In the genomic region with DNA sequence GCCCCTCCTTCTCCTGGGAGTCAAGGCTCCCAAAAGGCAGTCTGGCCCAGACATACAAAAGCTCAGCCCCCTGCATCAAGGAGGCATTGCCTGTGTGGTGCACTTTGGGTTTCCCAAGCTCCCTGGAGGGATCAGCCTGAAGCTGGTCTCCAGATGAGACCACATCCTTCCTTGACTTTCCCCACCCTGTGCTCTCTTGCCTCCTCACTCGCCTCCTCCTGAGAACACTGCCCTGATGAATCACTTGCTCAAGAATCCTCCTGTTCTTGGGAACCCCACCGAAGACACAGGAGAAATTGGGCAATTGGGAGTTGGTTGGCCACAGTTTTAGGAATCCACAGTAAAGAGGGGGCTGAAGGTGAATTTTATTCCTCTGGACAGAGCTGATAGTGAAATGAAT, we compare ENCODE assay signal across 18 cellular contexts. TPM values are rescaled to one million over a fixed set of nuclear protein-coding genes. Genes with fewer than 3 reads are reported as not detected.
DNase-seq lines count a peak whose midpoint lies in the region; ATAC-seq and TF ChIP-seq lines count a peak whose summit lies in the region.
"Had no signal": no experiment of that assay in that cellular context is flagged by ENCODE, and none has a peak within 500 bp of the region (broad histone marks: within the 10 kb centered on the region; RNA-seq: fewer than 3 reads in every experiment).

No MANE protein-coding gene starts in this region.

- H3K36me3 ChIP-seq in neural progenitor cell (no peaks in the 10 kb centered on the region), GM23338 (ENCODE audit: insufficient read depth) (no peaks in the 10 kb centered on the region)

- H3K4me3 ChIP-seq in HL-60 (replicated peaks; ENCODE audit: insufficient read depth, low read length) (no peak overlapping the region), astrocyte of the spinal cord (ENCODE audit: low read depth, low read length) (no peak overlapping the region), neural progenitor cell (no peak overlapping the region), GM23338 (no peak overlapping the region)
- H3K4me3 ChIP-seq: coronary artery had no signal

- in situ Hi-C loops in astrocyte of the spinal cord (cut with HindIII; ENCODE audit: low sequenced_read_pairs) = no loop called here

- no peaks in the 10 kb centered on the region for H3K4me1 Mint-ChIP-seq in neural progenitor cell
- H3K4me1 Mint-ChIP-seq in type B pancreatic cell (ENCODE audit: unreplicated experiment) = peaks cover 16% of the 10 kb centered on the region
- peaks cover 11% of the 10 kb centered on the region; the same call in 2 of the 3 replicates for H3K4me1 Mint-ChIP-seq in GM23338
- H3K4me1 Mint-ChIP-seq: activated CD4-positive, alpha-beta T cell treated with anti-CD3 and anti-CD28 coated beads for 36 hours had no signal

- TF ChIP-seq CTCF in HL-60 (IDR thresholded peaks at IDR 0.05; ENCODE audit: insufficient read depth, low read length) (no peak), astrocyte of the spinal cord (IDR thresholded peaks at IDR 0.05; ENCODE audit: low read depth, low read length) (no peak), neural progenitor cell (IDR thresholded peaks at IDR 0.05) (no peak), type B pancreatic cell (conservative IDR thresholded peaks at IDR 0.05) (no peak), GM23338 (conservative IDR thresholded peaks at IDR 0.05; ENCODE audit: low read depth in 2 of 2) (no peak)

- no peaks in the 10 kb centered on the region for H3K9me3 ChIP-seq in neural progenitor cell (ENCODE audit: low read depth)

- H3K27ac Mint-ChIP-seq in neural progenitor cell = no peak overlapping the region
- H3K27ac Mint-ChIP-seq in type B pancreatic cell = no peak overlapping the region
- no peak overlapping the region for H3K27ac Mint-ChIP-seq in GM23338
- H3K27ac Mint-ChIP-seq: activated CD4-positive, alpha-beta T cell treated with anti-CD3 and anti-CD28 coated beads for 36 hours had no signal

- DNase-seq in AG20443 (ENCODE audit: low spot score) (peak; percentile 45), HL-60 (ENCODE audit: low read depth in 1 of 2, low spot score in 1 of 2) (peak in 1 of 2 experiments; percentile 21), astrocyte of the spinal cord (ENCODE audit: low read depth, low spot score) (peak; percentile 67), neural progenitor cell (ENCODE audit: low spot score) (no peak), type B pancreatic cell (ENCODE audit: extremely low spot score, unreplicated experiment) (no peak), GM23338 (ENCODE audit: low spot score) (no peak)
- DNase-seq: activated CD4-positive, alpha-beta T cell treated with anti-CD3 and anti-CD28 coated beads for 36 hours; activated T-cell treated with anti-CD3 and anti-CD28 coated beads for 4 hours; MV-4-11; NCI-H226; nucleus accumbens had no signal

- H3K9ac ChIP-seq in neural progenitor cell = no peak overlapping the region

- H3K4me3 Mint-ChIP-seq in neural progenitor cell (no peak overlapping the region), type B pancreatic cell (no peak overlapping the region), GM23338 (no peak overlapping the region)
- H3K4me3 Mint-ChIP-seq: activated CD4-positive, alpha-beta T cell treated with anti-CD3 and anti-CD28 coated beads for 36 hours; activated naive CD8-positive, alpha-beta T cell; B cell; memory B cell had no signal

- H3K79me2 ChIP-seq in neural progenitor cell (ENCODE audit: low read depth) (no peaks in the 10 kb centered on the region), GM23338 (replicated peaks; ENCODE audit: insufficient read depth) (no peaks in the 10 kb centered on the region)

- no peak overlapping the region for H3K4me2 ChIP-seq in neural progenitor cell
- no peak overlapping the region for H3K4me2 ChIP-seq in GM23338

- peaks cover 2% of the 10 kb centered on the region; the same call in 1 of the 2 replicates for H3K9me2 ChIP-seq in GM23338 (ENCODE audit: insufficient read depth)

- H3K36me3 Mint-ChIP-seq in neural progenitor cell = no peaks in the 10 kb centered on the region
- H3K36me3 Mint-ChIP-seq in type B pancreatic cell = no peaks in the 10 kb centered on the region
- no peaks in the 10 kb centered on the region for H3K36me3 Mint-ChIP-seq in GM23338 (ENCODE audit: low read depth)
- H3K36me3 Mint-ChIP-seq: activated naive CD8-positive, alpha-beta T cell; memory B cell had no signal

- H3K27ac ChIP-seq in HL-60 (replicated peaks) (peak overlapping the region; percentile 71), neural progenitor cell (no peak overlapping the region), GM23338 (ENCODE audit: low read depth) (no peak overlapping the region)
- H3K27ac ChIP-seq: coronary artery had no signal

- H3K9me3 Mint-ChIP-seq in neural progenitor cell = no peaks in the 10 kb centered on the region
- H3K9me3 Mint-ChIP-seq in type B pancreatic cell = peaks cover 5% of the 10 kb centered on the region
- H3K9me3 Mint-ChIP-seq in GM23338 = no peaks in the 10 kb centered on the region; the same call in 2 of the 3 replicates
- H3K9me3 Mint-ChIP-seq: memory B cell had no signal

- H3K27me3 ChIP-seq in HL-60 (ENCODE audit: insufficient read depth, poor library complexity, severe bottlenecking) (no peaks in the 10 kb centered on the region), neural progenitor cell (no peaks in the 10 kb centered on the region), GM23338 (ENCODE audit: insufficient read depth) (no peaks in the 10 kb centered on the region)

- H3K4me1 ChIP-seq in neural progenitor cell (no peaks in the 10 kb centered on the region), GM23338 (ENCODE audit: insufficient read depth) (no peaks in the 10 kb centered on the region; the same call in 1 of the 2 replicates)

- no peak for ATAC-seq in HG03342 (IDR thresholded peaks at IDR 0.05; ENCODE audit: unreplicated experiment)
- ATAC-seq in GM23338 = no peak
- no peak for ATAC-seq in GM19463 (IDR thresholded peaks at IDR 0.05; ENCODE audit: unreplicated experiment)
- ATAC-seq: activated CD4-positive, alpha-beta T cell treated with anti-CD3 and anti-CD28 coated beads for 36 hours; esophagus mucosa had no signal

- H3F3A ChIP-seq in neural progenitor cell (ENCODE audit: low read depth) (no peaks in the 10 kb centered on the region), GM23338 (replicated peaks; ENCODE audit: low read depth) (no peaks in the 10 kb centered on the region)

- H4K20me1 ChIP-seq in neural progenitor cell (ENCODE audit: low read depth) = no peaks in the 10 kb centered on the region
- H4K20me1 ChIP-seq in GM23338 (replicated peaks; ENCODE audit: insufficient read depth) = no peaks in the 10 kb centered on the region

- peaks cover 19% of the 10 kb centered on the region for H3K27me3 Mint-ChIP-seq in neural progenitor cell (ENCODE audit: insufficient read depth, low read depth)
- H3K27me3 Mint-ChIP-seq in type B pancreatic cell = no peaks in the 10 kb centered on the region
- H3K27me3 Mint-ChIP-seq in GM23338 (ENCODE audit: insufficient read depth, low read depth, poor library complexity) = peaks cover 7% of the 10 kb centered on the region
- H3K27me3 Mint-ChIP-seq: activated CD4-positive, alpha-beta T cell treated with anti-CD3 and anti-CD28 coated beads for 36 hours; activated naive CD8-positive, alpha-beta T cell; B cell; memory B cell had no signal

- H2AFZ ChIP-seq in neural progenitor cell (replicated peaks) (peak overlapping the region; percentile 40), GM23338 (no peak overlapping the region)

TF ChIP-seq in GM23338, 12 proteins besides CTCF, POLR2A, EP300 and RAD21:
- TF ChIP-seq, protein P1, sequence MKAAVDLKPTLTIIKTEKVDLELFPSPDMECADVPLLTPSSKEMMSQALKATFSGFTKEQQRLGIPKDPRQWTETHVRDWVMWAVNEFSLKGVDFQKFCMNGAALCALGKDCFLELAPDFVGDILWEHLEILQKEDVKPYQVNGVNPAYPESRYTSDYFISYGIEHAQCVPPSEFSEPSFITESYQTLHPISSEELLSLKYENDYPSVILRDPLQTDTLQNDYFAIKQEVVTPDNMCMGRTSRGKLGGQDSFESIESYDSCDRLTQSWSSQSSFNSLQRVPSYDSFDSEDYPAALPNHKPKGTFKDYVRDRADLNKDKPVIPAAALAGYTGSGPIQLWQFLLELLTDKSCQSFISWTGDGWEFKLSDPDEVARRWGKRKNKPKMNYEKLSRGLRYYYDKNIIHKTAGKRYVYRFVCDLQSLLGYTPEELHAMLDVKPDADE (IDR thresholded peaks at IDR 0.05) = no peak
- no peak for TF ChIP-seq POLR2AphosphoS5 (IDR thresholded peaks at IDR 0.05; ENCODE audit: low read depth)
- no peak for TF ChIP-seq STAT1 (IDR thresholded peaks at IDR 0.05; ENCODE audit: unreplicated experiment)
- TF ChIP-seq JUNB (IDR thresholded peaks at IDR 0.05; ENCODE audit: unreplicated experiment) = no peak
- TF ChIP-seq, protein P2, sequence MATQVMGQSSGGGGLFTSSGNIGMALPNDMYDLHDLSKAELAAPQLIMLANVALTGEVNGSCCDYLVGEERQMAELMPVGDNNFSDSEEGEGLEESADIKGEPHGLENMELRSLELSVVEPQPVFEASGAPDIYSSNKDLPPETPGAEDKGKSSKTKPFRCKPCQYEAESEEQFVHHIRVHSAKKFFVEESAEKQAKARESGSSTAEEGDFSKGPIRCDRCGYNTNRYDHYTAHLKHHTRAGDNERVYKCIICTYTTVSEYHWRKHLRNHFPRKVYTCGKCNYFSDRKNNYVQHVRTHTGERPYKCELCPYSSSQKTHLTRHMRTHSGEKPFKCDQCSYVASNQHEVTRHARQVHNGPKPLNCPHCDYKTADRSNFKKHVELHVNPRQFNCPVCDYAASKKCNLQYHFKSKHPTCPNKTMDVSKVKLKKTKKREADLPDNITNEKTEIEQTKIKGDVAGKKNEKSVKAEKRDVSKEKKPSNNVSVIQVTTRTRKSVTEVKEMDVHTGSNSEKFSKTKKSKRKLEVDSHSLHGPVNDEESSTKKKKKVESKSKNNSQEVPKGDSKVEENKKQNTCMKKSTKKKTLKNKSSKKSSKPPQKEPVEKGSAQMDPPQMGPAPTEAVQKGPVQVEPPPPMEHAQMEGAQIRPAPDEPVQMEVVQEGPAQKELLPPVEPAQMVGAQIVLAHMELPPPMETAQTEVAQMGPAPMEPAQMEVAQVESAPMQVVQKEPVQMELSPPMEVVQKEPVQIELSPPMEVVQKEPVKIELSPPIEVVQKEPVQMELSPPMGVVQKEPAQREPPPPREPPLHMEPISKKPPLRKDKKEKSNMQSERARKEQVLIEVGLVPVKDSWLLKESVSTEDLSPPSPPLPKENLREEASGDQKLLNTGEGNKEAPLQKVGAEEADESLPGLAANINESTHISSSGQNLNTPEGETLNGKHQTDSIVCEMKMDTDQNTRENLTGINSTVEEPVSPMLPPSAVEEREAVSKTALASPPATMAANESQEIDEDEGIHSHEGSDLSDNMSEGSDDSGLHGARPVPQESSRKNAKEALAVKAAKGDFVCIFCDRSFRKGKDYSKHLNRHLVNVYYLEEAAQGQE (IDR thresholded peaks at IDR 0.05; ENCODE audit: unreplicated experiment) = no peak
- no peak for TF ChIP-seq ZNF331 (CRISPR knock-in tag; IDR thresholded peaks at IDR 0.05; ENCODE audit: low read depth)

RNA-seq across cellular contexts. Expression of gene LYST, which starts 34.8 kb away (rescaled TPM):
- total RNA-seq in neural progenitor cell (ENCODE audit: low replicate concordance) = 0.82 and 1.5 TPM in 2 replicates
- total RNA-seq in type B pancreatic cell (ENCODE audit: low replicate concordance) = 9.1 and 9.7 TPM in 2 replicates
- total RNA-seq in GM23338 (2014; rRNA removed; shearing (Covaris generic)) = 0.16 and 1.0 TPM in 2 replicates
- 0.14 and 0.21 TPM in 2 replicates for polyA plus RNA-seq in GM23338 (2016; fragmentation: Nextera tagmentation; extraction: Ambion mirVana)

Comparison
In these comparisons a context has a peak if more than half of its experiments do, and no peak if none do; other contexts are left out.
1. DNase-seq: peak in AG20443 (single experiment) and astrocyte of the spinal cord (single experiment); none in neural progenitor cell (single experiment), type B pancreatic cell (single experiment) and GM23338 (single experiment).